In the genomic region with DNA sequence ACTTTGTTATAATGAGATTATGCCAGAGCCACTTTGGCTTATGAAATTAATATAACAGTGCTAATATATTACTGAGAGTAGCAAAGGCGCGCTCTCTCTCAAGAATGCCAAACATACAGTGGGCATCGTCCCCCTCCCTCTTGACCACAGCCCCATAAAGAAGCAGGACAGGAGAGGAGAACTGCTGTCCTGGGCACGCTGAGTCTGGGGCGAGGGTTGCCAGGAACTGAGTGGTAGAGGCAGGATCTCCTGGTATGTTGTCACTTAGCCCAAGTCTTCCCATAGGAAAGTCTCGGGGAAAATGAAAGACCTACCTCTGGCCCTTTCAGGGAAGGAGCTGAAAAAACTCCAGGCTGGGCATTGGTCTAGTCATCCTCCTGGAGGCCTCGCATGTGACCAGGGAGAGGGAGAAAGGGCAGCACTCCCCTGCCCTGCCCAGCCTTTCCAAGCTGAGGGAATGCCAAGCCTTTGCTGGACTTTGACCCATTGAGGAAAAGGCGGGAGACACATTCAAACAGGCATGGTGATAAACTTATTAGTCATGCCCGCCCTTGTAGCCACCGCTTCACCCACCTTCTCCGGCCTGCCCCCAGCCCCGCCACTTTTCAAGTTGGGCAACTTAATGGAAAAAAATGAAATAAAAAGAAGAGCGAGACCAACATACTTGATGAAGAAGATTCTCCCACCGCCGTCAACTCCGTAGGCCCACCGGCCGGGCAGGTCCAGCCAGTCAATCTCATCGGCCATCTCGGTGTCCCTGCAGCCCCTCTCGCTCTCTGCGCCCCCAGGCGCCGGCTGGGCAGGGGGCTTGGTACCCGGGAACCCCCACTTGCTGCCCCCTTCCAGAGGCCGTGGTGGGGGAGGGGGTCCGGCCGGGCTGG, we compare ENCODE assay signal across 10 cellular contexts. TPM values are rescaled to one million over a fixed set of nuclear protein-coding genes. Genes with fewer than 3 reads are reported as not detected.
DNase-seq lines count a peak whose midpoint lies in the region; ATAC-seq and TF ChIP-seq lines count a peak whose summit lies in the region.
"Had no signal": no experiment of that assay in that cellular context is flagged by ENCODE, and none has a peak within 500 bp of the region (broad histone marks: within the 10 kb centered on the region; RNA-seq: fewer than 3 reads in every experiment).

No MANE protein-coding gene starts in this region.

- peaks cover 25 to 36% (median 33%) of the 10 kb centered on the region in 3 donors for H3K27me3 Mint-ChIP-seq in CD14-positive monocyte (ENCODE audit: low read depth in 3 of 3)

- H3F3A ChIP-seq in OCI-LY1 (ENCODE audit: insufficient read depth, low read length), result no peaks in the 10 kb centered on the region

- TF ChIP-seq POLR2A in esophagus muscularis mucosa (IDR thresholded peaks at IDR 0.05; ENCODE audit: low read depth), result no peak

- H3K9me3 ChIP-seq in OCI-LY1 (ENCODE audit: low read length) (no peaks in the 10 kb centered on the region), esophagus muscularis mucosa (no peaks in the 10 kb centered on the region), neuron (ENCODE audit: low read length) (no peaks in the 10 kb centered on the region)

- peaks cover 0 to 4% (median 0%) of the 10 kb centered on the region in 7 donors for H3K9me3 Mint-ChIP-seq in CD14-positive monocyte

- peaks cover 22% of the 10 kb centered on the region for H3K27me3 ChIP-seq in OCI-LY1 (ENCODE audit: insufficient read depth, low read length)
- H3K27me3 ChIP-seq in esophagus muscularis mucosa, result peaks cover 0 to 57% (median 18%) of the 10 kb centered on the region in 4 donors
- H3K27me3 ChIP-seq in neuron (ENCODE audit: insufficient read depth, low read length), result peaks cover 69% of the 10 kb centered on the region

- intact Hi-C loops in CD14-positive monocyte (cut with micrococcal nuclease) (no loop called here), esophagus muscularis mucosa (cut with DNase I) (no loop called here)

- TF ChIP-seq CTCF in CD14-positive monocyte (IDR thresholded peaks at IDR 0.05) (no peak), OCI-LY1 (IDR thresholded peaks at IDR 0.05; ENCODE audit: low read length) (no peak), esophagus muscularis mucosa (IDR thresholded peaks at IDR 0.05) (no peak)

- TF ChIP-seq EP300 in esophagus muscularis mucosa (IDR thresholded peaks at IDR 0.05), result no peak

- H3K4me3 ChIP-seq in OCI-LY1 (ENCODE audit: low read depth, low read length, poor library complexity, severe bottlenecking) (peak overlapping the region; percentile 49), esophagus muscularis mucosa (peak overlapping the region; percentile 50 to 57 (median 52)), neuron (ENCODE audit: low read length) (peak overlapping the region; percentile 40)

- H2AFZ ChIP-seq in OCI-LY1 (ENCODE audit: low read length) (no peak overlapping the region), neuron (ENCODE audit: low read depth, low read length) (peak overlapping the region; percentile 37)

- H3K4me1 ChIP-seq in OCI-LY1 (ENCODE audit: insufficient read depth, low read length, severe bottlenecking) (peaks cover 7% of the 10 kb centered on the region), esophagus muscularis mucosa (peaks cover 13 to 18% (median 15%) of the 10 kb centered on the region in 4 donors), neuron (ENCODE audit: insufficient read depth, low read length) (peaks cover 9% of the 10 kb centered on the region)

- H3K9me2 ChIP-seq in OCI-LY1 (ENCODE audit: low read depth, low read length), result no peaks in the 10 kb centered on the region

- ATAC-seq in HG02938 (IDR thresholded peaks at IDR 0.05; ENCODE audit: unreplicated experiment), result no peak
- ATAC-seq in GM19455 (IDR thresholded peaks at IDR 0.05; ENCODE audit: unreplicated experiment), result no peak

- H3K4me2 ChIP-seq in OCI-LY1 (ENCODE audit: low read length), result peak overlapping the region; percentile 67

- DNase-seq in CD14-positive monocyte (ENCODE audit: low spot score), result no peak
- no peak for DNase-seq in esophagus muscularis mucosa (ENCODE audit: extremely low spot score)
- DNase-seq in NCI-H2029 (lab: John Stamatoyannopoulos, UW), result no peak
- no peak for DNase-seq in NCI-H2171 treated with DMSO at 0.1 percent for 48 hours (lab: John Stamatoyannopoulos, UW)
- DNase-seq: foreskin melanocyte had no signal

- WGBS in esophagus muscularis mucosa, result 62% methylated on average over 26 of the region's 28 CpGs

- H3K27ac Mint-ChIP-seq in CD14-positive monocyte, result no peak overlapping the region

- H3K36me3 ChIP-seq in OCI-LY1 (ENCODE audit: insufficient read depth, low read length) (no peaks in the 10 kb centered on the region), esophagus muscularis mucosa (no peaks in the 10 kb centered on the region), neuron (ENCODE audit: insufficient read depth, low read length) (no peaks in the 10 kb centered on the region)

- H3K79me2 ChIP-seq in OCI-LY1 (ENCODE audit: insufficient read depth, low read length), result no peaks in the 10 kb centered on the region

- no peak overlapping the region for H3K9ac ChIP-seq in OCI-LY1 (ENCODE audit: low read length)

- H3K27ac ChIP-seq in OCI-LY1 (ENCODE audit: low read depth, low read length, poor library complexity, severe bottlenecking), result no peak overlapping the region
- H3K27ac ChIP-seq in esophagus muscularis mucosa (replicated peaks in 1 of 4), result no peak overlapping the region
- H3K27ac ChIP-seq: RWPE1 had no signal

- peaks cover 0 to 3% of the 10 kb centered on the region in 2 donors for H3K36me3 Mint-ChIP-seq in CD14-positive monocyte

- H3K4me1 Mint-ChIP-seq in CD14-positive monocyte, result peaks cover 16% of the 10 kb centered on the region

- H3K4me3 Mint-ChIP-seq in CD14-positive monocyte, result peak overlapping the region; percentile 70 to 88

- H4K20me1 ChIP-seq in OCI-LY1 (ENCODE audit: insufficient read depth, low read length), result no peaks in the 10 kb centered on the region

RNA-seq across cellular contexts. Expression of a gene that starts 17.4 kb away (rescaled TPM):
- polyA plus RNA-seq in CD14-positive monocyte, result under 1 TPM in 1 of 2 donors, not detected in 1; 0.08 TPM
- 10 to 100 TPM; 11.9 to 22.4 (median 15.9) TPM for total RNA-seq in esophagus muscularis mucosa

RNA-seq across cellular contexts. Expression of a gene that starts 34.5 kb away (rescaled TPM):
- 10 to 100 TPM; 31.1 to 31.8 TPM for polyA plus RNA-seq in CD14-positive monocyte
- 10 to 100 TPM; 42.8 to 56.4 (median 51.4) TPM for total RNA-seq in esophagus muscularis mucosa
